In genomic region chr9:129899620-129900019, GRCh38 we compare ENCODE assay signal across 23 cellular contexts.
DNase-seq lines count a peak whose midpoint lies in the region; ATAC-seq, FAIRE-seq and TF ChIP-seq lines count a peak whose summit lies in the region.
"Had no signal": no experiment of that assay in that cellular context is flagged by ENCODE, and none has a peak within 500 bp of the region (broad histone marks: within the 10 kb centered on the region; RNA-seq: fewer than 3 reads in every experiment).

No MANE protein-coding gene starts in this region.

- H3K4me1 ChIP-seq in GM12878 (ENCODE audit: control insufficient read depth, insufficient read depth, low read length) (peaks cover 76% of the 10 kb centered on the region), hepatocyte (ENCODE audit: insufficient read depth) (no peaks in the 10 kb centered on the region), OCI-LY7 (ENCODE audit: insufficient read depth, low read length, poor library complexity, severe bottlenecking) (peaks cover 3% of the 10 kb centered on the region)

- H4K20me1 ChIP-seq in GM12878 (ENCODE audit: control insufficient read depth, insufficient read depth) (no peaks in the 10 kb centered on the region), hepatocyte (ENCODE audit: insufficient read depth, poor library complexity, severe bottlenecking) (no peaks in the 10 kb centered on the region), OCI-LY7 (ENCODE audit: insufficient read depth, low read length) (no peaks in the 10 kb centered on the region; the same call in 1 of the 2 replicates)

- in situ Hi-C loops in GM12878 (cut with MboI): no loop called here

- H3K4me1 Mint-ChIP-seq in activated naive CD4-positive, alpha-beta T cell treated with anti-CD3 and anti-CD28 coated beads, Interleukin-2, amount 10 ng/mL, durations not matched to agents 7 days and 5 days: peaks cover 67% of the 10 kb centered on the region
- peaks cover 41 to 54% (median 48%) of the 10 kb centered on the region in 3 donors for H3K4me1 Mint-ChIP-seq in T-cell
- H3K4me1 Mint-ChIP-seq in stimulated activated effector memory CD8-positive, alpha-beta T cell treated with anti-CD3 and anti-CD28 coated beads, Interleukin-12 subunit alpha, Interleukin-12 subunit beta, amount 100 ng/mL, for 72 hours: peaks cover 61% of the 10 kb centered on the region

- H2AFZ ChIP-seq in GM12878 (ENCODE audit: control insufficient read depth, low read depth, low read length) (no peak overlapping the region), hepatocyte (no peak overlapping the region), OCI-LY7 (ENCODE audit: low read length) (no peak overlapping the region)

- peaks cover 83% of the 10 kb centered on the region for H3K36me3 Mint-ChIP-seq in activated naive CD4-positive, alpha-beta T cell treated with anti-CD3 and anti-CD28 coated beads, Interleukin-2, amount 10 ng/mL, durations not matched to agents 7 days and 5 days
- peaks cover 65% of the 10 kb centered on the region for H3K36me3 Mint-ChIP-seq in T-cell
- H3K36me3 Mint-ChIP-seq in stimulated activated effector memory CD8-positive, alpha-beta T cell treated with anti-CD3 and anti-CD28 coated beads, Interleukin-12 subunit alpha, Interleukin-12 subunit beta, amount 100 ng/mL, for 72 hours: no peaks in the 10 kb centered on the region

- RAD21 ChIA-PET in GM12878 (lab: Charles Lee; ENCODE audit: unreplicated experiment): no interaction called here

- no peak for FAIRE-seq in GM12878 (lab: Jason Lieb, UNC)
- FAIRE-seq: TTC549 had no signal

- no peak overlapping the region for H3K4me2 ChIP-seq in GM12878 (ENCODE audit: control insufficient read depth, insufficient read depth)
- no peak overlapping the region for H3K4me2 ChIP-seq in hepatocyte
- H3K4me2 ChIP-seq in OCI-LY7 (ENCODE audit: low read length): no peak overlapping the region

- intact Hi-C loops in GM12878 (cut with micrococcal nuclease; ENCODE audit: unreplicated experiment): loop anchor here (1.0 kb wide), 1 partner anchor 11 kb away; no protein-coding TSS in a partner anchor
- intact Hi-C loops in OCI-LY7 (cut with micrococcal nuclease; ENCODE audit: unreplicated experiment): no loop called here

- SMC1A ChIA-PET in GM12878 (lab: Charles Lee; ENCODE audit: uncharacterized antibody, unreplicated experiment): no interaction called here

- H3K27me3 Mint-ChIP-seq in activated naive CD4-positive, alpha-beta T cell treated with anti-CD3 and anti-CD28 coated beads, Interleukin-2, amount 10 ng/mL, durations not matched to agents 7 days and 5 days: no peaks in the 10 kb centered on the region
- H3K27me3 Mint-ChIP-seq in T-cell: no peaks in the 10 kb centered on the region

- H3K9me2 ChIP-seq in hepatocyte (replicated peaks; ENCODE audit: insufficient read depth) (no peaks in the 10 kb centered on the region), OCI-LY7 (ENCODE audit: insufficient read depth, low read length) (no peaks in the 10 kb centered on the region)

- CTCF ChIA-PET in activated naive CD4-positive, alpha-beta T cell treated with anti-CD3 and anti-CD28 coated beads, Interleukin-2, amount 10 ng/mL, durations not matched to agents 7 days and 5 days (lab: Charles Lee): no interaction called here
- CTCF ChIA-PET in T-cell (lab: Charles Lee) (interaction anchor here in 1 of 2 donors (0.6 kb wide), 2 partner anchors 200 to 1235 kb away, joined by 3 to 7 read pairs; no protein-coding TSS in a partner anchor), GM12878 (lab: Yijun Ruan, JAX) (no interaction called here), OCI-LY7 (lab: Charles Lee; ENCODE audit: unreplicated experiment) (no interaction called here)

- no peak for TF ChIP-seq RAD21 in GM12878 (IDR thresholded peaks at IDR 0.05; ENCODE audit: insufficient read depth, low read depth, low read length)

- ATAC-seq in T-cell (replicated peaks in 1 of 4) (no peak), GM12878 (no peak)
- ATAC-seq in stimulated activated effector memory CD8-positive, alpha-beta T cell treated with anti-CD3 and anti-CD28 coated beads, Interleukin-12 subunit alpha, Interleukin-12 subunit beta, amount 100 ng/mL, for 72 hours: no peak
- ATAC-seq: left lobe of liver, SK-N-SH treated with all-trans-retinoic acid at 6 μM for 48 hours had no signal

- H3K27ac ChIP-seq in GM12878 (ENCODE audit: control insufficient read depth, insufficient read depth): no peak overlapping the region
- H3K27ac ChIP-seq in hepatocyte: no peak overlapping the region
- no peak overlapping the region for H3K27ac ChIP-seq in OCI-LY7 (ENCODE audit: low read depth, low read length, poor library complexity, severe bottlenecking)
- H3K27ac ChIP-seq: thoracic aorta had no signal

- TF ChIP-seq CTCF in GM12878 (IDR thresholded peaks at IDR 0.05 in 2 of 3, conservative IDR thresholded peaks at IDR 0.05 in 1 of 3; ENCODE audit: control insufficient read depth in 2 of 3, extremely low read depth in 1 of 3, insufficient read depth in 1 of 3, low read depth in 3 of 3, low read length in 3 of 3) (no peak), hepatocyte (IDR thresholded peaks at IDR 0.05; ENCODE audit: poor library complexity) (no peak), OCI-LY7 (conservative IDR thresholded peaks at IDR 0.05; ENCODE audit: low read length) (no peak)

- peaks cover 28 to 66% of the 10 kb centered on the region in 2 experiments for H3K36me3 ChIP-seq in GM12878 (ENCODE audit: control insufficient read depth in 2 of 2, insufficient read depth in 2 of 2, low read length in 1 of 2)
- no peaks in the 10 kb centered on the region for H3K36me3 ChIP-seq in hepatocyte (replicated peaks; ENCODE audit: insufficient read depth, low read depth)
- peaks cover 94% of the 10 kb centered on the region for H3K36me3 ChIP-seq in OCI-LY7 (ENCODE audit: insufficient read depth, low read length)

- TF ChIP-seq POLR2A in GM12878 (IDR thresholded peaks at IDR 0.05; ENCODE audit: low read depth, low read length): no peak

- no peak for DNase-seq in activated naive CD4-positive, alpha-beta T cell treated with anti-CD3 and anti-CD28 coated beads, Interleukin-2, amount 10 ng/mL, durations not matched to agents 7 days and 5 days
- DNase-seq in activated naive CD4-positive, alpha-beta T cell treated with Interleukin-2 at 50 U/mL for 16 hours: no peak
- DNase-seq in T-cell: no peak
- no peak for DNase-seq in GM12878 (ENCODE audit: low read depth, low spot score)
- DNase-seq in stimulated activated effector memory CD8-positive, alpha-beta T cell treated with anti-CD3 and anti-CD28 coated beads, Interleukin-12 subunit alpha, Interleukin-12 subunit beta, amount 100 ng/mL, for 72 hours (ENCODE audit: low spot score in 2 of 2): no peak
- DNase-seq in hepatocyte (ENCODE audit: low spot score): no peak
- DNase-seq in OCI-LY7 (ENCODE audit: low spot score): no peak
- no peak for DNase-seq in D341Med (ENCODE audit: low spot score)
- DNase-seq: activated CD4-positive, alpha-beta T cell treated with anti-CD3 and anti-CD28 coated beads, Interleukin-2, amount 50 U/mL, for 48 hours; anterior cingulate cortex; central memory CD4-positive, alpha-beta T cell; esophagus squamous epithelium; HFFc6; KG1; midbrain; NCI-H1048; NCI-H2029 treated with DMSO at 0.1 percent for 48 hours; NCI-H446; stimulated activated CD4-positive, alpha-beta T cell treated with anti-CD3 and anti-CD28 coated beads, Interleukin-4, amount 100 ng/mL, for 4 hours had no signal

- H3K27me3 ChIP-seq in GM12878 (replicated peaks in 1 of 2; ENCODE audit: control insufficient read depth in 2 of 2, insufficient read depth in 2 of 2, low read length in 1 of 2) (no peaks in the 10 kb centered on the region), hepatocyte (no peaks in the 10 kb centered on the region)
- H3K27me3 ChIP-seq: esophagus squamous epithelium had no signal

- POLR2A ChIA-PET in T-cell (lab: Charles Lee) (no interaction called here), GM12878 (lab: Charles Lee) (no interaction called here), OCI-LY7 (lab: Charles Lee) (no interaction called here)

- H3K79me2 ChIP-seq in GM12878 (ENCODE audit: control insufficient read depth, insufficient read depth, low read length): peaks cover 22% of the 10 kb centered on the region
- no peaks in the 10 kb centered on the region for H3K79me2 ChIP-seq in hepatocyte
- H3K79me2 ChIP-seq in OCI-LY7 (ENCODE audit: insufficient read depth, low read depth, low read length): no peaks in the 10 kb centered on the region

- H3K9ac ChIP-seq in GM12878 (ENCODE audit: control insufficient read depth, insufficient read depth, low read length): no peak overlapping the region

- no peak for TF ChIP-seq EP300 in GM12878 (IDR thresholded peaks at IDR 0.05; ENCODE audit: borderline replicate concordance in 1 of 2, control insufficient read depth in 1 of 2, low read depth in 2 of 2, low read length in 2 of 2)

- no peaks in the 10 kb centered on the region for H3K9me3 Mint-ChIP-seq in activated naive CD4-positive, alpha-beta T cell treated with anti-CD3 and anti-CD28 coated beads, Interleukin-2, amount 10 ng/mL, durations not matched to agents 7 days and 5 days
- H3K9me3 Mint-ChIP-seq in T-cell: no peaks in the 10 kb centered on the region
- no peaks in the 10 kb centered on the region for H3K9me3 Mint-ChIP-seq in stimulated activated effector memory CD8-positive, alpha-beta T cell treated with anti-CD3 and anti-CD28 coated beads, Interleukin-12 subunit alpha, Interleukin-12 subunit beta, amount 100 ng/mL, for 72 hours
- H3K9me3 Mint-ChIP-seq: HFFc6 had no signal

- BruUV-seq in GM12878 (replicated peaks; lab: Mats Ljungman, UMichigan) (no TSS peak), OCI-LY7 (replicated peaks; lab: Mats Ljungman, UMichigan) (no TSS peak)

- H3K27ac Mint-ChIP-seq in activated naive CD4-positive, alpha-beta T cell treated with anti-CD3 and anti-CD28 coated beads, Interleukin-2, amount 10 ng/mL, durations not matched to agents 7 days and 5 days: peak overlapping the region; percentile 21
- peak overlapping the region; percentile 73 to 79 for H3K27ac Mint-ChIP-seq in T-cell
- H3K27ac Mint-ChIP-seq in stimulated activated effector memory CD8-positive, alpha-beta T cell treated with anti-CD3 and anti-CD28 coated beads, Interleukin-12 subunit alpha, Interleukin-12 subunit beta, amount 100 ng/mL, for 72 hours: peak overlapping the region; percentile 88
- H3K27ac Mint-ChIP-seq: HFFc6 had no signal

- H3K9me3 ChIP-seq in GM12878 (replicated peaks; ENCODE audit: control insufficient read depth, insufficient read depth, low read length) (no peaks in the 10 kb centered on the region; the same call in 2 of the 3 replicates), hepatocyte (ENCODE audit: low read depth) (no peaks in the 10 kb centered on the region), OCI-LY7 (ENCODE audit: low read length) (no peaks in the 10 kb centered on the region)
- H3K9me3 ChIP-seq: esophagus squamous epithelium, thoracic aorta had no signal

- H3K4me3 Mint-ChIP-seq in activated naive CD4-positive, alpha-beta T cell treated with anti-CD3 and anti-CD28 coated beads, Interleukin-2, amount 10 ng/mL, durations not matched to agents 7 days and 5 days: no peak overlapping the region
- no peak overlapping the region for H3K4me3 Mint-ChIP-seq in T-cell
- H3K4me3 Mint-ChIP-seq in stimulated activated effector memory CD8-positive, alpha-beta T cell treated with anti-CD3 and anti-CD28 coated beads, Interleukin-12 subunit alpha, Interleukin-12 subunit beta, amount 100 ng/mL, for 72 hours: no peak overlapping the region
- H3K4me3 Mint-ChIP-seq: HFFc6 had no signal

- H3K4me3 ChIP-seq in GM12878: no peak overlapping the region
- no peak overlapping the region for H3K4me3 ChIP-seq in hepatocyte
- no peak overlapping the region for H3K4me3 ChIP-seq in OCI-LY7 (ENCODE audit: low read depth, low read length, poor library complexity, severe bottlenecking)
- H3K4me3 ChIP-seq: esophagus squamous epithelium, thoracic aorta had no signal

- WGBS in GM12878 (ENCODE audit: insufficient coverage, insufficient replicate concordance, low lambda C conversion rate, missing lambda C conversion rate): 83% methylated on average over 2 of the region's 2 CpGs
- 97% methylated on average over 2 of the region's 2 CpGs for WGBS in hepatocyte (ENCODE audit: low lambda C conversion rate, missing lambda C conversion rate)

Comparison
In these comparisons a context has a peak if more than half of its experiments do, and no peak if none do; other contexts are left out.
1. H3K27ac Mint-ChIP-seq: peak in every context shown above with its lines; median percentile 88 in stimulated activated effector memory CD8-positive, alpha-beta T cell treated with anti-CD3 and anti-CD28 coated beads, Interleukin-12 subunit alpha, Interleukin-12 subunit beta, amount 100 ng/mL, for 72 hours; 76 in T-cell; 21 in activated naive CD4-positive, alpha-beta T cell treated with anti-CD3 and anti-CD28 coated beads, Interleukin-2, amount 10 ng/mL, durations not matched to agents 7 days and 5 days.